Comparison of ENCODE assay signal across 24 cellular contexts in the genomic region with DNA sequence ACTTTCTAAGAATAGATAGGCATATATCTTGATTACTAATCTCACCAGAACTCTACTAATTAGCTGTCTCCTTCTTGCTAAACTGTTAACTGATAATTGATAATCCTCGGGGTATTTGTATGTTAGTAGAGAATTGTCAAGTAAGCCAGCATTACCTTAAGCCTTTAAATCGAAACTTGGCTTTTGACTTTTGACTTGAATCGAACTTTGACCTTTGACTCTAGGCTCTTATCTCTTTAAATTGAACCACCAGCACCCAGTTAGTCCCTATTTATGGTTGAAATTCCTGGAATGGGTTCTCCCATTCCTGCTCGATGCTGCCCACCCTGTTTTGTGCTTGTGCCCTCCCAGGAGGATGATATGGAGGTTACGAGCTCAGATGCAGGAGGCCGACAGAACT.
DNase-seq lines count a peak whose midpoint lies in the region; ATAC-seq, FAIRE-seq and TF ChIP-seq lines count a peak whose summit lies in the region.
"Had no signal": no experiment of that assay in that cellular context is flagged by ENCODE, and none has a peak within 500 bp of the region (broad histone marks: within the 10 kb centered on the region; RNA-seq: fewer than 3 reads in every experiment).

No MANE protein-coding gene starts in this region.

- no peaks in the 10 kb centered on the region for H3K36me3 ChIP-seq in Panc1 (ENCODE audit: control insufficient read depth, insufficient read depth, low read length)
- H3K36me3 ChIP-seq in K562 (ENCODE audit: control insufficient read depth, insufficient read depth, low read length): no peaks in the 10 kb centered on the region
- H3K36me3 ChIP-seq: BE2C, BLaER1 had no signal

- H3K27me3 ChIP-seq in Panc1 (ENCODE audit: control insufficient read depth, insufficient read depth, low read length): no peaks in the 10 kb centered on the region
- H3K27me3 ChIP-seq in K562 (ENCODE audit: control insufficient read depth in 2 of 2, insufficient read depth in 2 of 2, low read length in 2 of 2): no peaks in the 10 kb centered on the region
- H3K27me3 ChIP-seq: BE2C, BLaER1 had no signal

- H3K9me1 ChIP-seq in K562 (ENCODE audit: control insufficient read depth, insufficient read depth, low read length): no peaks in the 10 kb centered on the region

- BruUV-seq in Panc1 (replicated peaks; lab: Mats Ljungman, UMichigan) (no TSS peak), K562 (replicated peaks; lab: Mats Ljungman, UMichigan) (no TSS peak)

- ATAC-seq in Panc1: no peak
- ATAC-seq in K562: no peak
- no peak for ATAC-seq in HG03139 (IDR thresholded peaks at IDR 0.05; ENCODE audit: unreplicated experiment)

- in situ Hi-C loops in Panc1 (cut with HindIII; ENCODE audit: low pct_unique_long_range_greater_than_20kb, low sequenced_read_pairs): no loop called here
- in situ Hi-C loops in K562 (cut with MboI): no loop called here

- H3K4me2 ChIP-seq in K562 (ENCODE audit: insufficient read depth, low read length): no peak overlapping the region
- H3K4me2 ChIP-seq: BLaER1 had no signal

- CTCF ChIA-PET in Panc1 (lab: Charles Lee) (no interaction called here), K562 (lab: Yijun Ruan, JAX; ENCODE audit: low intra/inter-chr PET ratio) (no interaction called here)

- no peaks in the 10 kb centered on the region for H3K79me2 ChIP-seq in K562 (ENCODE audit: control insufficient read depth, insufficient read depth, low read length)

- DNase-seq in Panc1 (ENCODE audit: low read depth, low spot score) (no peak), K562 (ENCODE audit: extremely low read depth in 1 of 4, low spot score in 3 of 4) (no peak), NCI-H510A (lab: John Stamatoyannopoulos, UW) (no peak)
- DNase-seq in activated CD4-positive, alpha-beta T cell treated with anti-CD3 and anti-CD28 coated beads, Interleukin-2, amount 50 U/mL, for 1 hour: no peak
- DNase-seq: 8988T; ACHN; BE2C; C1 segment of cervical spinal cord; CD4-positive, alpha-beta memory T cell; CD4-positive, CD25-positive, alpha-beta regulatory T cell; CD8-positive, alpha-beta memory T cell; COR-L47; DMS 273 treated with DMSO at 0.1 percent for 48 hours; DMS153; DMS53; DMS79; DND-41; EL; GDM1 had no signal

- TF ChIP-seq CTCF in Panc1 (IDR thresholded peaks at IDR 0.05): no peak
- no peak for TF ChIP-seq CTCF in K562 (IDR thresholded peaks at IDR 0.05 in 2 of 3, conservative IDR thresholded peaks at IDR 0.05 in 1 of 3; ENCODE audit: insufficient read depth in 2 of 3, low read depth in 1 of 3, low read length in 3 of 3)

- H3K4me1 ChIP-seq in Panc1 (ENCODE audit: control insufficient read depth, insufficient read depth, low read length) (peaks cover 23% of the 10 kb centered on the region), K562 (replicated peaks in 1 of 2; ENCODE audit: control insufficient read depth in 2 of 2, insufficient read depth in 2 of 2, low read length in 2 of 2) (no peaks in the 10 kb centered on the region)
- H3K4me1 ChIP-seq: BE2C, BLaER1 had no signal

- no peak overlapping the region for H3K9ac ChIP-seq in K562 (ENCODE audit: insufficient read depth in 1 of 2, low read depth in 2 of 2, low read length in 2 of 2)
- H3K9ac ChIP-seq: BLaER1 had no signal

- H3K9me3 ChIP-seq in Panc1 (ENCODE audit: control insufficient read depth, insufficient read depth, low read depth, low read length) (peaks cover 9% of the 10 kb centered on the region; the same call in 1 of the 2 replicates), K562 (replicated peaks; ENCODE audit: control insufficient read depth, insufficient read depth, low read depth, low read length) (no peaks in the 10 kb centered on the region)
- H3K9me3 ChIP-seq: BE2C, BLaER1 had no signal

- FAIRE-seq in K562 (lab: Jason Lieb, UNC): no peak
- FAIRE-seq: A204.1, GM12891, GM19239 had no signal

- TF ChIP-seq EP300 in K562 (IDR thresholded peaks at IDR 0.05; ENCODE audit: low read length): no peak

- POLR2A ChIA-PET in Panc1 (lab: Charles Lee) (no interaction called here), K562 (lab: Yijun Ruan, JAX) (no interaction called here)

- intact Hi-C loops in Panc1 (cut with micrococcal nuclease; ENCODE audit: unreplicated experiment): no loop called here
- intact Hi-C loops in K562 (cut with micrococcal nuclease): no loop called here

- no peak for TF ChIP-seq POLR2A in K562 (conservative IDR thresholded peaks at IDR 0.05)

- H2AFZ ChIP-seq in K562 (ENCODE audit: low read depth, low read length): no peak overlapping the region

- H3K27ac ChIP-seq in Panc1 (ENCODE audit: low read length): peak overlapping the region; percentile 55; the same call in 1 of the 2 replicates
- H3K27ac ChIP-seq in K562 (ENCODE audit: extremely low read depth, low read depth, low read length): no peak overlapping the region
- H3K27ac ChIP-seq: BLaER1 had no signal

- no peaks in the 10 kb centered on the region for H4K20me1 ChIP-seq in K562 (replicated peaks; ENCODE audit: control insufficient read depth, insufficient read depth, low read length)
- H4K20me1 ChIP-seq: BLaER1 had no signal

- H3K4me3 ChIP-seq in Panc1 (ENCODE audit: low read depth in 2 of 2, low read length in 2 of 2) (no peak overlapping the region), K562 (no peak overlapping the region)
- H3K4me3 ChIP-seq: BLaER1 had no signal

- whole genome bisulfite sequencing in K562 (ENCODE audit: insufficient coverage, low coverage, missing lambda C conversion rate): under 1% methylated on average over 6 of the region's 6 CpGs

- TF ChIP-seq RAD21 in K562 (CRISPR knock-in tag; conservative IDR thresholded peaks at IDR 0.05 in 1 of 2, IDR thresholded peaks at IDR 0.05 in 1 of 2): no peak

TF ChIP-seq in K562, 482 proteins besides CTCF, POLR2A, EP300 and RAD21:
- TF ChIP-seq NR2C1 (IDR thresholded peaks at IDR 0.05) (peak; percentile 89), NR2C1 (tag; IDR thresholded peaks at IDR 0.05) (peak; percentile 80), ILF3 (IDR thresholded peaks at IDR 0.05; ENCODE audit: borderline replicate concordance) (no peak), ZBTB8A (IDR thresholded peaks at IDR 0.05; ENCODE audit: partially characterized antibody) (no peak), SAP30 (IDR thresholded peaks at IDR 0.05; ENCODE audit: borderline replicate concordance, insufficient read depth, low read depth, low read length, poor library complexity, severe bottlenecking) (no peak), CAMTA2 (CRISPR knock-in tag; conservative IDR thresholded peaks at IDR 0.05) (no peak), SRSF9 (IDR thresholded peaks at IDR 0.05; ENCODE audit: borderline replicate concordance, low read depth, low read length) (no peak), ZNF444 (CRISPR knock-in tag; IDR thresholded peaks at IDR 0.05) (no peak), BRD9 (IDR thresholded peaks at IDR 0.05; ENCODE audit: low read depth, partially characterized antibody) (no peak), KAT8 (IDR thresholded peaks at IDR 0.05; ENCODE audit: low read depth) (no peak), RB1 (IDR thresholded peaks at IDR 0.05; ENCODE audit: low read depth) (no peak), SP2 (IDR thresholded peaks at IDR 0.05; ENCODE audit: extremely low read depth, low read depth, low read length, poor library complexity, severe bottlenecking) (no peak), SP1 (CRISPR knock-in tag; IDR thresholded peaks at IDR 0.05) (no peak), NR2C2 (CRISPR knock-in tag; IDR thresholded peaks at IDR 0.05) (no peak), NR2C2 (tag; IDR thresholded peaks at IDR 0.05) (peak; percentile 93)
